In genomic region chrX:153686677-153687057, GRCh38 we compare ENCODE assay signal across 5 cellular contexts. TPM values are rescaled to one million over a fixed set of nuclear protein-coding genes. Genes with fewer than 3 reads are reported as not detected.
DNase-seq lines count a peak whose midpoint lies in the region; ATAC-seq and TF ChIP-seq lines count a peak whose summit lies in the region.
"Not testable (repeated sequence)": the region's sequence is repeated elsewhere in the genome, so short reads cannot be mapped to it uniquely, and the experiment has no call there.
"Had no signal": no experiment of that assay in that cellular context is flagged by ENCODE, and none has a peak within 500 bp of the region (broad histone marks: within the 10 kb centered on the region; RNA-seq: fewer than 3 reads in every experiment).

No MANE protein-coding gene starts in this region.

- not testable (repeated sequence) for H3K27me3 Mint-ChIP-seq in Caco-2 (ENCODE audit: insufficient read depth, unreplicated experiment)

- not testable (repeated sequence) for H3K9me3 Mint-ChIP-seq in Caco-2 (ENCODE audit: unreplicated experiment)

- POLR2A ChIA-PET in Caco-2 (lab: Charles Lee); SK-N-SH (lab: Yijun Ruan, JAX): not testable (repeated sequence)

- not testable (repeated sequence) for H3K27me3 ChIP-seq in Caco-2 (replicated peaks; ENCODE audit: control insufficient read depth, insufficient read depth, low read length); SK-N-SH (ENCODE audit: insufficient read depth); osteoblast (ENCODE audit: insufficient read depth, low read length)

- peak overlapping the region; percentile 73; the same call in 1 of the 2 replicates for H3K4me2 ChIP-seq in SK-N-SH
- H3K4me2 ChIP-seq in osteoblast (ENCODE audit: insufficient read depth, low read length): not testable (repeated sequence)

- intact Hi-C loops in Caco-2 (cut with micrococcal nuclease; ENCODE audit: unreplicated experiment): loop anchor here (1.0 kb wide), 1 partner anchor 22 kb away; no protein-coding TSS in a partner anchor
- intact Hi-C loops in left cardiac atrium (cut with DNase I): not testable (repeated sequence)

- H3K79me2 ChIP-seq in SK-N-SH (ENCODE audit: insufficient read depth): peaks cover 12% of the 10 kb centered on the region
- not testable (repeated sequence) for H3K79me2 ChIP-seq in osteoblast (ENCODE audit: insufficient read depth, low read length)

- CTCF ChIA-PET in Caco-2 (lab: Charles Lee) (interaction anchor here (0.6 to 1.7 kb wide), 7 partner anchors 11 to 1209 kb away, joined by 3 to 13 read pairs (median 4); partner anchors contain the start of gene DUSP9), SK-N-SH (lab: Yijun Ruan, JAX) (interaction anchor here (0.9 to 4.5 kb wide), 7 partner anchors 14 to 132 kb away, joined by 3 to 33 read pairs (median 5); no protein-coding TSS in a partner anchor)

- not testable (repeated sequence) for H3K27ac ChIP-seq in SK-N-SH (ENCODE audit: low read depth in 2 of 2, low read length in 1 of 2); osteoblast (ENCODE audit: low read depth, low read length)

- not testable (repeated sequence) for TF ChIP-seq CTCF in Caco-2 (IDR thresholded peaks at IDR 0.05; ENCODE audit: insufficient read depth in 1 of 2, low read depth in 1 of 2, low read length in 1 of 2, severe bottlenecking in 1 of 2, unreplicated experiment in 1 of 2); SK-N-SH (IDR thresholded peaks at IDR 0.05); osteoblast (IDR thresholded peaks at IDR 0.05; ENCODE audit: extremely low read depth, low read depth, low read length)

- not testable (repeated sequence) for H3F3A ChIP-seq in SK-N-SH (replicated peaks; ENCODE audit: insufficient read depth)

- not testable (repeated sequence) for ATAC-seq in left cardiac atrium

- not testable (repeated sequence) for H3K9me2 ChIP-seq in SK-N-SH

- not testable (repeated sequence) for H3K4me1 Mint-ChIP-seq in Caco-2 (ENCODE audit: low read depth, unreplicated experiment)

- not testable (repeated sequence) for H3K36me3 Mint-ChIP-seq in Caco-2 (ENCODE audit: insufficient read depth, unreplicated experiment)

- H2AFZ ChIP-seq in SK-N-SH (ENCODE audit: low read depth); osteoblast (ENCODE audit: low read length): not testable (repeated sequence)

- H3K4me1 ChIP-seq in Caco-2; osteoblast (ENCODE audit: insufficient read depth, low read length): not testable (repeated sequence)
- peaks cover 0 to 36% of the 10 kb centered on the region in 2 experiments; a peak in 1 of 4 replicates for H3K4me1 ChIP-seq in SK-N-SH (ENCODE audit: control insufficient read depth in 1 of 2, insufficient read depth in 2 of 2, low read depth in 1 of 2, low read length in 1 of 2)

- H3K9ac ChIP-seq in SK-N-SH: not testable (repeated sequence)

- H3K36me3 ChIP-seq in Caco-2 (ENCODE audit: control insufficient read depth, insufficient read depth, low read length); SK-N-SH (replicated peaks in 1 of 2; ENCODE audit: control insufficient read depth in 1 of 2, insufficient read depth in 2 of 2, low read length in 1 of 2); osteoblast (ENCODE audit: insufficient read depth, low read length): not testable (repeated sequence)

- WGBS in SK-N-SH (ENCODE audit: low lambda C conversion rate): 38% methylated on average over 7 of the region's 7 CpGs

- H4K20me1 ChIP-seq in SK-N-SH (ENCODE audit: insufficient read depth): not testable (repeated sequence)
- H4K20me1 ChIP-seq in osteoblast (ENCODE audit: insufficient read depth, low read length): peaks cover 12% of the 10 kb centered on the region

- H3K9me3 ChIP-seq in Caco-2; SK-N-SH; osteoblast (ENCODE audit: low read depth, low read length): not testable (repeated sequence)

- not testable (repeated sequence) for TF ChIP-seq RAD21 in SK-N-SH (IDR thresholded peaks at IDR 0.05; ENCODE audit: low read length)

- not testable (repeated sequence) for H3K4me3 Mint-ChIP-seq in Caco-2 (ENCODE audit: unreplicated experiment)

- not testable (repeated sequence) for H3K4me3 ChIP-seq in Caco-2 (ENCODE audit: low read depth, low read length); SK-N-SH (ENCODE audit: low read depth in 2 of 2, low read length in 1 of 2); osteoblast (ENCODE audit: insufficient read depth, low read length)

- H3K27ac Mint-ChIP-seq in Caco-2 (ENCODE audit: unreplicated experiment): peak overlapping the region; percentile 7

- not testable (repeated sequence) for BruUV-seq in Caco-2 (replicated peaks; lab: Mats Ljungman, UMichigan)

- DNase-seq in Caco-2, SK-N-SH: not testable (repeated sequence)
- DNase-seq in left cardiac atrium: peak; percentile 18
- peak; percentile 75 for DNase-seq in osteoblast (ENCODE audit: insufficient read length, low spot score, missing footprints)

- TF ChIP-seq EP300 in SK-N-SH (IDR thresholded peaks at IDR 0.05; ENCODE audit: borderline replicate concordance in 1 of 2, low read depth in 1 of 2, low read length in 1 of 2): not testable (repeated sequence)

RNA-seq across cellular contexts. Expression of gene SLC6A8, which starts 1.1 kb away (rescaled TPM):
- total RNA-seq in Caco-2 (2022): 8.8 and 11.2 TPM in 2 replicates
- polyA plus RNA-seq in SK-N-SH (2012; rRNA removed): 22.3 and 30.8 TPM in 2 replicates
- polyA plus RNA-seq in SK-N-SH (2012; cell fraction: cytosol; rRNA removed): 14.8 and 24.2 TPM in 2 replicates
- polyA plus RNA-seq in SK-N-SH (2012; cell fraction: nucleus; rRNA removed): 64.5 and 67.9 TPM in 2 replicates
- 100 to 1,000 TPM; 107 to 134 TPM for total RNA-seq in left cardiac atrium
- 15.3 and 19.5 TPM in 2 replicates for total RNA-seq in osteoblast

RNA-seq across cellular contexts. Expression of gene PNCK, which starts 13.1 kb away (rescaled TPM):
- total RNA-seq in Caco-2 (2022) (not detected in 2 replicates), left cardiac atrium (10 to 100 TPM in 1 of 2 donors, 1 to 10 TPM in 1; 9.7 to 14.6 TPM), osteoblast (0.29 and 0.36 TPM in 2 replicates)
- 1.2 and 2.5 TPM in 2 replicates for polyA plus RNA-seq in SK-N-SH (2012; rRNA removed)
- polyA plus RNA-seq in SK-N-SH (2012; cell fraction: cytosol; rRNA removed): 0.44 and 0.64 TPM in 2 replicates
- 12.7 and 15.1 TPM in 2 replicates for polyA plus RNA-seq in SK-N-SH (2012; cell fraction: nucleus; rRNA removed)
- total RNA-seq: MCF 10A had no signal

RNA-seq across cellular contexts. Expression of gene BCAP31, which starts 37.5 kb away (rescaled TPM):
- total RNA-seq in Caco-2 (2022) (232 and 234 TPM in 2 replicates), left cardiac atrium (100 to 1,000 TPM; 123 to 159 TPM), osteoblast (114 and 118 TPM in 2 replicates)
- polyA plus RNA-seq in SK-N-SH (2012; rRNA removed): 173 and 220 TPM in 2 replicates
- 161 and 178 TPM in 2 replicates for polyA plus RNA-seq in SK-N-SH (2012; cell fraction: cytosol; rRNA removed)
- polyA plus RNA-seq in SK-N-SH (2012; cell fraction: nucleus; rRNA removed): 111 and 125 TPM in 2 replicates

RNA-seq across cellular contexts. Expression of gene ABCD1, which starts 38.0 kb away (rescaled TPM):
- total RNA-seq in Caco-2 (2022): 4.3 and 4.5 TPM in 2 replicates
- 7.2 and 7.9 TPM in 2 replicates for polyA plus RNA-seq in SK-N-SH (2012; rRNA removed)
- 2.8 and 5.4 TPM in 2 replicates for polyA plus RNA-seq in SK-N-SH (2012; cell fraction: cytosol; rRNA removed)
- polyA plus RNA-seq in SK-N-SH (2012; cell fraction: nucleus; rRNA removed): 17.4 and 18.9 TPM in 2 replicates
- 10 to 100 TPM; 11.5 to 15.0 TPM for total RNA-seq in left cardiac atrium
- 14.1 and 16.3 TPM in 2 replicates for total RNA-seq in osteoblast

RNA-seq across cellular contexts. Expression of gene DUSP9, which starts 39.7 kb away (rescaled TPM):
- 9.0 and 12.0 TPM in 2 replicates for total RNA-seq in Caco-2 (2022)
- polyA plus RNA-seq in SK-N-SH (2012; rRNA removed): 0.05 and 0.08 TPM in 2 replicates
- 0.04 and 0.07 TPM in 2 replicates for polyA plus RNA-seq in SK-N-SH (2012; cell fraction: cytosol; rRNA removed)
- 0.06 TPM in 1 of 2 replicates, not detected in the other for polyA plus RNA-seq in SK-N-SH (2012; cell fraction: nucleus; rRNA removed)
- total RNA-seq in left cardiac atrium: not detected
- under 0.01 TPM in 2 replicates for total RNA-seq in osteoblast
- total RNA-seq: MCF 10A had no signal
